ENCODE assay signal across 18 cellular contexts in genomic region chr12:76242813-76243540, GRCh38.
A peak's percentile ranks its signal among the peaks of the same experiment; 100 is the strongest.
DNase-seq lines count a peak whose midpoint lies in the region; ATAC-seq and TF ChIP-seq lines count a peak whose summit lies in the region.
"Had no signal": no experiment of that assay in that cellular context is flagged by ENCODE, and none has a peak within 500 bp of the region (broad histone marks: within the 10 kb centered on the region; RNA-seq: fewer than 3 reads in every experiment).

No MANE protein-coding gene starts in this region.

- H3K27me3 ChIP-seq in prostate gland (replicated peaks; ENCODE audit: insufficient read depth): no peaks in the 10 kb centered on the region

- no peak for TF ChIP-seq POLR2A in prostate gland (IDR thresholded peaks at IDR 0.05)

- ATAC-seq in HG03565 (IDR thresholded peaks at IDR 0.05; ENCODE audit: unreplicated experiment): no peak
- no peak for ATAC-seq in HG03571 (IDR thresholded peaks at IDR 0.05; ENCODE audit: unreplicated experiment)
- ATAC-seq: HCT116, PC-3 had no signal

- H3K4me3 ChIP-seq in fibroblast of the aortic adventitia (ENCODE audit: low read depth, low read length) (no peak overlapping the region), prostate gland (no peak overlapping the region)

- H3K9me3 ChIP-seq in prostate gland: no peaks in the 10 kb centered on the region
- H3K9me3 ChIP-seq: BE2C had no signal

- intact Hi-C loops in prostate gland (cut with DNase I): no loop called here

- no peaks in the 10 kb centered on the region for H3K4me1 ChIP-seq in prostate gland (replicated peaks)
- H3K4me1 ChIP-seq: BE2C had no signal

- TF ChIP-seq CTCF in fibroblast of the aortic adventitia (IDR thresholded peaks at IDR 0.05; ENCODE audit: insufficient read depth, low read length) (no peak), prostate gland (IDR thresholded peaks at IDR 0.05) (no peak)

- no peaks in the 10 kb centered on the region for H3K36me3 ChIP-seq in prostate gland
- H3K36me3 ChIP-seq: BE2C had no signal

- DNase-seq in AG08395 (ENCODE audit: low spot score): peak; percentile 65
- peak; percentile 25 for DNase-seq in GM04504 (ENCODE audit: low read depth)
- DNase-seq in NCI-H82 treated with DMSO at 0.1 percent for 48 hours (lab: John Stamatoyannopoulos, UW; ENCODE audit: unreplicated experiment): peak; percentile 55
- peak; percentile 67 for DNase-seq in fibroblast of the aortic adventitia (ENCODE audit: low read depth)
- no peak for DNase-seq in Ammon's horn (ENCODE audit: low spot score)
- DNase-seq in prostate gland (ENCODE audit: low spot score): no peak
- DNase-seq: BE2C; CD8-positive, alpha-beta memory T cell; DMS 273 treated with DMSO at 0.1 percent for 48 hours; EL; NCI-H1048; NCI-H146; NCI-H2227 treated with DMSO at 0.1 percent for 48 hours; NCI-H526 treated with DMSO at 0.1 percent for 48 hours; PC-3 had no signal

- H3K27ac ChIP-seq in prostate gland: no peak overlapping the region

- 74% methylated on average over 2 of the region's 2 CpGs for WGBS in prostate gland

Comparison
In these comparisons a context has a peak if more than half of its experiments do, and no peak if none do; other contexts are left out.
1. DNase-seq: peak in AG08395 (single experiment), GM04504 (single experiment), NCI-H82 treated with DMSO at 0.1 percent for 48 hours (single experiment) and fibroblast of the aortic adventitia (single experiment); none in Ammon's horn (single experiment) and prostate gland (single experiment).